13 cellular contexts compared by ENCODE assay signal in the genomic region with DNA sequence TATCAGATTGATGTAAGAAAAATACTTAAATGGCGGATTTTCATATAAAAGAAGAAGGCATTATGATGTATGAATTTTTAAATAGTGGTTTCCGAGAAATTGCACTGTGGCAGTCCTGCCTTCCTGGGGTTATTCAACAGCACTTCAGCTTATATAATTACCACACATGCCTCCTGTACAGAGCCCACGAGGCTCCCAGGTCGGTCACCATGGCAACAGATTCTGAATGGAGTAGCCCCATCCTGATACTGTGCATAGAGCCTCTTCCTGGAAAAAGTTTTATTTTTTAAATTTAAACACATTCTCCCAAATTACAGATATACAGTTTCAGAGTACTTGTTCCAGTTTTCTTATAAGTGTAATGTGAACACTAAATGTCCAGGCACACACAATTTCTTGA. TPM values are rescaled to one million over a fixed set of nuclear protein-coding genes. Genes with fewer than 3 reads are reported as not detected.
DNase-seq lines count a peak whose midpoint lies in the region; ATAC-seq, FAIRE-seq and TF ChIP-seq lines count a peak whose summit lies in the region.
"Had no signal": no experiment of that assay in that cellular context is flagged by ENCODE, and none has a peak within 500 bp of the region (broad histone marks: within the 10 kb centered on the region; RNA-seq: fewer than 3 reads in every experiment).

No MANE protein-coding gene starts in this region.

- H3K27ac ChIP-seq in ovary, result no peak overlapping the region
- H3K27ac ChIP-seq: gastrocnemius medialis, Peyer's patch had no signal

- no peak for FAIRE-seq in RCC 7860 (lab: Jason Lieb, UNC)

- ATAC-seq in GM18868 (IDR thresholded peaks at IDR 0.05; ENCODE audit: unreplicated experiment) (no peak), GM19397 (IDR thresholded peaks at IDR 0.05; ENCODE audit: unreplicated experiment) (no peak)
- ATAC-seq: gastrocnemius medialis had no signal

- peak overlapping the region; percentile 76 to 84 (median 81) for H3K27ac Mint-ChIP-seq in nephron

- TF ChIP-seq CTCF in nephron (IDR thresholded peaks at IDR 0.05; ENCODE audit: unreplicated experiment in 3 of 3) (no peak), ovary (IDR thresholded peaks at IDR 0.05) (no peak), GM13976 (IDR thresholded peaks at IDR 0.05; ENCODE audit: borderline replicate concordance, control extremely low read depth, extremely low read depth, insufficient read depth, missing control alignments) (no peak)

- in situ Hi-C loops in HAP-1 (cut with MboI; ENCODE audit: low sequenced_read_pairs) (no loop called here), GM13976 (cut with MboI; ENCODE audit: low sequenced_read_pairs, unreplicated experiment) (no loop called here)

- H3K27me3 Mint-ChIP-seq in nephron (ENCODE audit: low read depth), result peaks cover 3% of the 10 kb centered on the region

- H3K4me1 ChIP-seq in HAP-1, result peaks cover 62% of the 10 kb centered on the region
- H3K4me1 ChIP-seq in ovary (ENCODE audit: insufficient read depth), result peaks cover 4% of the 10 kb centered on the region
- H3K4me1 ChIP-seq: gastrocnemius medialis, Peyer's patch had no signal

- intact Hi-C loops in ovary (cut with DNase I), result no loop called here

- TF ChIP-seq POLR2A in ovary (IDR thresholded peaks at IDR 0.05), result no peak

- no peaks in the 10 kb centered on the region for H3K9me3 ChIP-seq in HAP-1
- no peaks in the 10 kb centered on the region for H3K9me3 ChIP-seq in ovary
- H3K9me3 ChIP-seq: gastrocnemius medialis, Peyer's patch had no signal

- no peak overlapping the region for H3K4me3 Mint-ChIP-seq in nephron
- H3K4me3 Mint-ChIP-seq: CD8-positive, alpha-beta memory T cell had no signal

- WGBS in ovary, 3 donors, result 81 to 85% (median 82%) methylated on average over 4 of the region's 4 CpGs

- H3K4me1 Mint-ChIP-seq in nephron, result peaks cover 44% of the 10 kb centered on the region

- no peaks in the 10 kb centered on the region for H3K9me3 Mint-ChIP-seq in nephron
- H3K9me3 Mint-ChIP-seq: CD8-positive, alpha-beta memory T cell had no signal

- no peak overlapping the region for H3K4me3 ChIP-seq in HAP-1
- H3K4me3 ChIP-seq in ovary, result no peak overlapping the region
- H3K4me3 ChIP-seq: gastrocnemius medialis, Peyer's patch had no signal

- DNase-seq in HAP-1 (ENCODE audit: low spot score in 2 of 2) (peak; percentile 72 to 77), NCI-H1930 (lab: John Stamatoyannopoulos, UW) (peak; percentile 93), RCC 7860 (ENCODE audit: low spot score) (peak; percentile 23), ovary (no peak), GM13976 (ENCODE audit: low spot score) (no peak)
- DNase-seq: CD8-positive, alpha-beta memory T cell; gastrocnemius medialis; stimulated activated naive CD4-positive, alpha-beta T cell had no signal

- H3K27me3 ChIP-seq in HAP-1 (ENCODE audit: low read depth) (no peaks in the 10 kb centered on the region), ovary (no peaks in the 10 kb centered on the region)
- H3K27me3 ChIP-seq: gastrocnemius medialis, Peyer's patch had no signal

- no peaks in the 10 kb centered on the region for H3K36me3 Mint-ChIP-seq in nephron (ENCODE audit: low read depth)
- H3K36me3 Mint-ChIP-seq: CD8-positive, alpha-beta memory T cell had no signal

- TF ChIP-seq EP300 in ovary (IDR thresholded peaks at IDR 0.05), result no peak

- no peaks in the 10 kb centered on the region for H3K36me3 ChIP-seq in HAP-1 (replicated peaks)
- H3K36me3 ChIP-seq in ovary, result no peaks in the 10 kb centered on the region
- H3K36me3 ChIP-seq: gastrocnemius medialis, Peyer's patch had no signal

RNA-seq across cellular contexts. Expression of gene ASB4, which starts 15.9 kb away (rescaled TPM):
- 1 to 10 TPM in 2 of 7 donors, under 1 TPM in 5; 0.11 to 2.0 (median 0.25) TPM for total RNA-seq in ovary
- under 1 TPM; 0.15 to 0.23 TPM for polyA plus RNA-seq in ovary
- total RNA-seq: CD8-positive, alpha-beta memory T cell; osteocyte had no signal
- polyA plus RNA-seq: CD8-positive, alpha-beta memory T cell had no signal

RNA-seq across cellular contexts. Expression of gene PON2, which starts 35.0 kb away (rescaled TPM):
- total RNA-seq in ovary, result 100 to 1,000 TPM in 1 of 7 donors, 10 to 100 TPM in 6; 30.2 to 108 (median 48.1) TPM
- 10 to 100 TPM; 29.3 to 87.7 TPM for polyA plus RNA-seq in ovary

Comparison
In these comparisons a context has a peak if more than half of its experiments do, and no peak if none do; other contexts are left out.
1. DNase-seq: peak in HAP-1 (2 of 2), NCI-H1930 (2 of 2) and RCC 7860 (single experiment); none in ovary (0 of 5) and GM13976 (single experiment).